Comparison of ENCODE assay signal across 15 cellular contexts in the genomic region with DNA sequence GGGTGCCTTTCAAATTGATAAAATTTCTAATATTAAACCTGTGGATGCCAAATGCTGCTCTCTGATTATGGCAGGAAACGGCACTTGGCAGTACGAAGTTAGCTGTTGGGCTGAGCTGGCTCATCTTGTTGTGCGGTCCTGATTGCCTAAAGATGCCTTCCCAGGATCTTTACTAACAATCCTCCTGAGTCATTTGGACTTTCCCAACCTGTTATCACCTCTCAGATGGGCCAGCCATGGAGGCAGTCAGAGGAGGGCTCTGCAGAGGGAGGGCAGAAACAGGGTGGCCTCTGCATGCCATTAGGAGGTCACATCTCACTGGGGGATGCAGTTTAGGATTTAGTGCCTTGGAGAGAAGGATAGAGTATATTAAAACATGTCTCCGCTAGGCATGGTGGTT. TPM values are rescaled to one million over a fixed set of nuclear protein-coding genes. Genes with fewer than 3 reads are reported as not detected.
DNase-seq lines count a peak whose midpoint lies in the region; ATAC-seq and TF ChIP-seq lines count a peak whose summit lies in the region.
"Had no signal": no experiment of that assay in that cellular context is flagged by ENCODE, and none has a peak within 500 bp of the region (broad histone marks: within the 10 kb centered on the region; RNA-seq: fewer than 3 reads in every experiment).

No MANE protein-coding gene starts in this region.

- no peak for TF ChIP-seq POLR2A in IMR-90 (IDR thresholded peaks at IDR 0.05; ENCODE audit: low read depth, low read length)

- H3K4me3 Mint-ChIP-seq in glutamatergic neuron (ENCODE audit: unreplicated experiment): peak overlapping the region; percentile 32
- H3K4me3 Mint-ChIP-seq: B cell; CD4-positive, alpha-beta T cell; GM23338 had no signal

- no TSS peak for BruUV-seq in IMR-90 (replicated peaks; lab: Mats Ljungman, UMichigan)

- intact Hi-C loops in IMR-90 (cut with micrococcal nuclease) (no loop called here), head of caudate nucleus (cut with DNase I) (no loop called here)

- DNase-seq in Daoy (ENCODE audit: low read depth) (peak; percentile 15), IMR-90 (peak; percentile 10), choroid plexus epithelial cell (ENCODE audit: low read depth) (peak; percentile 29), glutamatergic neuron (no peak), head of caudate nucleus (no peak), putamen (ENCODE audit: low spot score) (no peak)
- DNase-seq in stimulated activated naive CD4-positive, alpha-beta T cell (lab: John Stamatoyannopoulos, UW): no peak
- DNase-seq: C1 segment of cervical spinal cord; CD4-positive, alpha-beta T cell; DMS79; EL; GDM1; H7 had no signal

- no peaks in the 10 kb centered on the region for H3K36me3 Mint-ChIP-seq in glutamatergic neuron (ENCODE audit: unreplicated experiment)

- H3K14ac ChIP-seq in IMR-90 (replicated peaks; ENCODE audit: low read depth, low read length): no peak overlapping the region

- 100% methylated on average over 2 of the region's 4 CpGs; no CpG with 5 or more reads in 1 of the 2 experiments for WGBS in IMR-90 (ENCODE audit: extremely low coverage in 2 of 2, insufficient read length in 1 of 2), 2 experiments

- no peaks in the 10 kb centered on the region for H3K4me1 ChIP-seq in IMR-90 (ENCODE audit: control insufficient read depth, insufficient read depth, low read length)

- H3K27me3 Mint-ChIP-seq in glutamatergic neuron (ENCODE audit: unreplicated experiment): peaks cover 7% of the 10 kb centered on the region
- H3K27me3 Mint-ChIP-seq: B cell; CD4-positive, alpha-beta T cell had no signal

- in situ Hi-C loops in IMR-90 (cut with MboI; ENCODE audit: low sequenced_read_pairs): no loop called here

- no peak overlapping the region for H4K5ac ChIP-seq in IMR-90 (ENCODE audit: low read depth, low read length)

- H4K91ac ChIP-seq in IMR-90 (ENCODE audit: insufficient read depth, low read depth, low read length): no peak overlapping the region

- POLR2A ChIA-PET in IMR-90 (lab: Charles Lee; ENCODE audit: unreplicated experiment): no interaction called here

- no peaks in the 10 kb centered on the region for H3K36me3 ChIP-seq in IMR-90 (ENCODE audit: control insufficient read depth, insufficient read depth, low read length)

- H4K8ac ChIP-seq in IMR-90 (ENCODE audit: low read depth in 2 of 2, low read length in 2 of 2): no peak overlapping the region

- no peaks in the 10 kb centered on the region for H3K9me3 Mint-ChIP-seq in glutamatergic neuron (ENCODE audit: unreplicated experiment)
- H3K9me3 Mint-ChIP-seq: CD4-positive, alpha-beta T cell; GM23338 had no signal

- H2AK5ac ChIP-seq in IMR-90 (ENCODE audit: low read depth, low read length): no peak overlapping the region; the same call in 1 of the 2 replicates

- H2BK20ac ChIP-seq in IMR-90 (ENCODE audit: low read depth, low read length): no peak overlapping the region

- no peak overlapping the region for H2BK5ac ChIP-seq in IMR-90 (ENCODE audit: low read depth, low read length, poor library complexity, severe bottlenecking)

- H2AK9ac ChIP-seq in IMR-90 (replicated peaks; ENCODE audit: low read depth, low read length, poor library complexity): no peak overlapping the region

- H4K20me1 ChIP-seq in IMR-90 (ENCODE audit: insufficient read depth, low read length): no peaks in the 10 kb centered on the region

- H3K27me3 ChIP-seq in IMR-90 (ENCODE audit: control insufficient read depth, insufficient read depth, low read length): peaks cover 3% of the 10 kb centered on the region; the same call in 1 of the 2 replicates

- TF ChIP-seq CTCF in IMR-90 (conservative IDR thresholded peaks at IDR 0.05; ENCODE audit: low read depth, low read length) (no peak), choroid plexus epithelial cell (conservative IDR thresholded peaks at IDR 0.05; ENCODE audit: low read depth, low read length) (no peak), glutamatergic neuron (IDR thresholded peaks at IDR 0.05; ENCODE audit: partially characterized antibody, unreplicated experiment) (no peak)

- H3K9me3 ChIP-seq in IMR-90 (ENCODE audit: control insufficient read depth, insufficient read depth, low read length): no peaks in the 10 kb centered on the region

- H3K4me1 Mint-ChIP-seq in glutamatergic neuron (ENCODE audit: low read depth, unreplicated experiment): peaks cover 55% of the 10 kb centered on the region

- no peaks in the 10 kb centered on the region for H3K79me1 ChIP-seq in IMR-90 (ENCODE audit: low read depth in 1 of 2, low read length in 2 of 2)

- H2BK15ac ChIP-seq in IMR-90 (ENCODE audit: low read depth, low read length): no peak overlapping the region

- no peak overlapping the region for H3K9ac ChIP-seq in IMR-90 (ENCODE audit: low read depth, low read length)

- H2BK120ac ChIP-seq in IMR-90 (ENCODE audit: low read depth, low read length): no peak overlapping the region

- H3K4me3 ChIP-seq in IMR-90 (ENCODE audit: insufficient read depth, low read depth, low read length) (no peak overlapping the region), choroid plexus epithelial cell (ENCODE audit: low read depth, low read length) (no peak overlapping the region)
- H3K4me3 ChIP-seq: GM23338 had no signal

- no peak overlapping the region for H3K56ac ChIP-seq in IMR-90 (ENCODE audit: extremely low read depth, insufficient read depth, low read length)

- no peak for ATAC-seq in IMR-90 (ENCODE audit: low read depth)
- ATAC-seq: GM23338 had no signal

- no peak overlapping the region for H3K23ac ChIP-seq in IMR-90 (ENCODE audit: low read depth, low read length)

- H2AFZ ChIP-seq in IMR-90 (replicated peaks; ENCODE audit: low read length, poor library complexity): no peak overlapping the region
- H2AFZ ChIP-seq: GM23338 had no signal

- no peak for TF ChIP-seq RAD21 in IMR-90 (IDR thresholded peaks at IDR 0.05; ENCODE audit: low read length)

- H3K27ac ChIP-seq in IMR-90 (ENCODE audit: insufficient read depth, low read length): no peak overlapping the region

- CTCF ChIA-PET in IMR-90 (lab: Yijun Ruan, JAX): interaction anchor here (1.0 kb wide), 1 partner anchor 16 kb away, joined by 3 read pairs; no protein-coding TSS in a partner anchor

- H3K4me2 ChIP-seq in IMR-90 (ENCODE audit: low read depth, low read length): no peak overlapping the region
- H3K4me2 ChIP-seq: GM23338 had no signal

- H3K9me1 ChIP-seq in IMR-90 (ENCODE audit: insufficient read depth, low read length): peaks cover 5% of the 10 kb centered on the region; the same call in 1 of the 2 replicates

- H3K18ac ChIP-seq in IMR-90 (ENCODE audit: low read depth, low read length): no peak overlapping the region

- peak overlapping the region; percentile 83 for H3K27ac Mint-ChIP-seq in glutamatergic neuron (ENCODE audit: unreplicated experiment)
- H3K27ac Mint-ChIP-seq: B cell; CD4-positive, alpha-beta T cell; GM23338 had no signal

- H3K4ac ChIP-seq in IMR-90 (ENCODE audit: low read depth, low read length): no peak overlapping the region

- dilution Hi-C loops in IMR-90 (cut with HindIII; ENCODE audit: low sequenced_read_pairs, unreplicated experiment): no loop called here

TF ChIP-seq in IMR-90, 13 proteins besides CTCF, POLR2A, EP300 and RAD21:
- TF ChIP-seq RCOR1 (IDR thresholded peaks at IDR 0.05; ENCODE audit: insufficient replicate concordance, low read length) (no peak), MAFK (IDR thresholded peaks at IDR 0.05; ENCODE audit: low read depth, low read length) (no peak), FOS (IDR thresholded peaks at IDR 0.05; ENCODE audit: low read depth, low read length) (no peak), CEBPB (IDR thresholded peaks at IDR 0.05; ENCODE audit: low read depth, low read length) (no peak), MAZ (IDR thresholded peaks at IDR 0.05; ENCODE audit: borderline replicate concordance, low read depth, low read length) (no peak), NFE2L2 (IDR thresholded peaks at IDR 0.05; ENCODE audit: low read depth, low read length) (no peak), BHLHE40 (IDR thresholded peaks at IDR 0.05; ENCODE audit: low read depth, low read length) (no peak), CHD1 (IDR thresholded peaks at IDR 0.05; ENCODE audit: low read depth, low read length) (no peak), RFX5 (IDR thresholded peaks at IDR 0.05; ENCODE audit: low read depth, low read length) (no peak), MXI1 (IDR thresholded peaks at IDR 0.05; ENCODE audit: borderline replicate concordance, low read depth, low read length) (no peak), SMC3 (IDR thresholded peaks at IDR 0.05; ENCODE audit: low read depth, low read length) (no peak)
- TF ChIP-seq, protein P1, sequence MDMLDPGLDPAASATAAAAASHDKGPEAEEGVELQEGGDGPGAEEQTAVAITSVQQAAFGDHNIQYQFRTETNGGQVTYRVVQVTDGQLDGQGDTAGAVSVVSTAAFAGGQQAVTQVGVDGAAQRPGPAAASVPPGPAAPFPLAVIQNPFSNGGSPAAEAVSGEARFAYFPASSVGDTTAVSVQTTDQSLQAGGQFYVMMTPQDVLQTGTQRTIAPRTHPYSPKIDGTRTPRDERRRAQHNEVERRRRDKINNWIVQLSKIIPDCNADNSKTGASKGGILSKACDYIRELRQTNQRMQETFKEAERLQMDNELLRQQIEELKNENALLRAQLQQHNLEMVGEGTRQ (IDR thresholded peaks at IDR 0.05; ENCODE audit: low read depth, low read length): no peak
- TF ChIP-seq, protein P2, sequence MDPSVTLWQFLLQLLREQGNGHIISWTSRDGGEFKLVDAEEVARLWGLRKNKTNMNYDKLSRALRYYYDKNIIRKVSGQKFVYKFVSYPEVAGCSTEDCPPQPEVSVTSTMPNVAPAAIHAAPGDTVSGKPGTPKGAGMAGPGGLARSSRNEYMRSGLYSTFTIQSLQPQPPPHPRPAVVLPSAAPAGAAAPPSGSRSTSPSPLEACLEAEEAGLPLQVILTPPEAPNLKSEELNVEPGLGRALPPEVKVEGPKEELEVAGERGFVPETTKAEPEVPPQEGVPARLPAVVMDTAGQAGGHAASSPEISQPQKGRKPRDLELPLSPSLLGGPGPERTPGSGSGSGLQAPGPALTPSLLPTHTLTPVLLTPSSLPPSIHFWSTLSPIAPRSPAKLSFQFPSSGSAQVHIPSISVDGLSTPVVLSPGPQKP (IDR thresholded peaks at IDR 0.05; ENCODE audit: borderline replicate concordance, low read depth, low read length): no peak

RNA-seq across cellular contexts. Expression of a gene that starts 27.3 kb away (rescaled TPM):
- 2.3 and 6.2 TPM in 2 replicates for total RNA-seq in Daoy (2014; rRNA removed; shearing (Covaris generic))
- 0.28 TPM in 1 of 2 replicates, not detected in the other for total RNA-seq in IMR-90 (2012; rRNA removed)
- 0.62 and 0.63 TPM in 2 replicates for polyA plus RNA-seq in IMR-90 (2012; rRNA removed)
- polyA plus RNA-seq in IMR-90 (2012; cell fraction: cytosol; rRNA removed): 0.30 and 0.45 TPM in 2 replicates
- polyA plus RNA-seq in IMR-90 (2012; cell fraction: nucleus; rRNA removed; ENCODE audit: low replicate concordance): 0.53 TPM in 1 of 2 replicates, not detected in the other
- total RNA-seq in glutamatergic neuron (ENCODE audit: unreplicated experiment): 0.81 TPM
- total RNA-seq: GM23338, H7 had no signal

Comparison
In these comparisons a context has a peak if more than half of its experiments do, and no peak if none do; other contexts are left out.
1. DNase-seq: peak in Daoy (single experiment), IMR-90 (single experiment) and choroid plexus epithelial cell (single experiment); none in glutamatergic neuron (single experiment), head of caudate nucleus (0 of 42), stimulated activated naive CD4-positive, alpha-beta T cell (0 of 6) and putamen (single experiment).